3 cellular contexts compared by ENCODE assay signal in the genomic region with DNA sequence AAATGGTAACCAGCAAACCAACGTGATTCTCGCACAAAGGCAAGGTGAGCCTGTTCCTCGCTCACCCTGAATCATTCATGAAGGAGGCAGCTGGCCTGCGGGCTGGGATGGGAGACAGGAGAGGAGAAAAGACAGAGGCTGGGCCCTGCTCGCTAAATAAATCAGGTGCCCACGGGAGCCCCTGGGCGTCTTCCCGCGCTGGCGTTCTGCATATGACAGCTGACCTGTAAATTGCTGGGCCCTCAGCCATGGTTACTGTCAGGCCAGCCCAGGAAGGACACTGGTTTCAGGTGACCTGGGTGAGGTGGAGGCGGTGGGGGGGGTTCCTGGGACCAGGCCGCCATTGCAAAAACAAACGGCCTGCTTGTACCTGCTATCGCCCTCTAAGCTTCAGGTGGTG.
TF ChIP-seq lines count a peak whose summit lies in the region.

No MANE protein-coding gene starts in this region.

TF ChIP-seq in IMR-90, 13 proteins besides CTCF, POLR2A, EP300 and RAD21:
- TF ChIP-seq CEBPB (IDR thresholded peaks at IDR 0.05; ENCODE audit: low read depth, low read length) (no peak), USF2 (IDR thresholded peaks at IDR 0.05; ENCODE audit: low read depth, low read length) (no peak), MAZ (IDR thresholded peaks at IDR 0.05; ENCODE audit: borderline replicate concordance, low read depth, low read length) (no peak), NFE2L2 (IDR thresholded peaks at IDR 0.05; ENCODE audit: low read depth, low read length) (no peak), RCOR1 (IDR thresholded peaks at IDR 0.05; ENCODE audit: insufficient replicate concordance, low read length) (no peak), MXI1 (IDR thresholded peaks at IDR 0.05; ENCODE audit: borderline replicate concordance, low read depth, low read length) (no peak), CHD1 (IDR thresholded peaks at IDR 0.05; ENCODE audit: low read depth, low read length) (no peak), SMC3 (IDR thresholded peaks at IDR 0.05; ENCODE audit: low read depth, low read length) (no peak), MAFK (IDR thresholded peaks at IDR 0.05; ENCODE audit: low read depth, low read length) (no peak), BHLHE40 (IDR thresholded peaks at IDR 0.05; ENCODE audit: low read depth, low read length) (no peak), ELK1 (IDR thresholded peaks at IDR 0.05; ENCODE audit: borderline replicate concordance, low read depth, low read length) (no peak), FOS (IDR thresholded peaks at IDR 0.05; ENCODE audit: low read depth, low read length) (no peak), RFX5 (IDR thresholded peaks at IDR 0.05; ENCODE audit: low read depth, low read length) (no peak)

TF ChIP-seq in H1, 55 proteins besides CTCF, POLR2A, EP300 and RAD21:
- TF ChIP-seq JUND (IDR thresholded peaks at IDR 0.05; ENCODE audit: low read length) (no peak), TAF7 (optimal IDR thresholded peaks at IDR 0.05; ENCODE audit: borderline replicate concordance, low read depth, low read length) (no peak), CREB1 (IDR thresholded peaks at IDR 0.05) (no peak), RBBP5 (IDR thresholded peaks at IDR 0.05; ENCODE audit: borderline replicate concordance, low read depth, low read length) (no peak), JUN (IDR thresholded peaks at IDR 0.05; ENCODE audit: low read depth, low read length) (no peak), ASH2L (IDR thresholded peaks at IDR 0.05; ENCODE audit: low read length) (no peak), TEAD4 (IDR thresholded peaks at IDR 0.05; ENCODE audit: low read depth, low read length) (no peak), HDAC6 (IDR thresholded peaks at IDR 0.05; ENCODE audit: low read depth, low read length) (no peak), TCF12 (IDR thresholded peaks at IDR 0.05; ENCODE audit: low read depth, low read length) (no peak), SP2 (IDR thresholded peaks at IDR 0.05; ENCODE audit: low read length) (no peak)
- TF ChIP-seq, protein P1, sequence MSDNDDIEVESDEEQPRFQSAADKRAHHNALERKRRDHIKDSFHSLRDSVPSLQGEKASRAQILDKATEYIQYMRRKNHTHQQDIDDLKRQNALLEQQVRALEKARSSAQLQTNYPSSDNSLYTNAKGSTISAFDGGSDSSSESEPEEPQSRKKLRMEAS (IDR thresholded peaks at IDR 0.05): no peak

TF ChIP-seq in HEK293T, 16 proteins besides CTCF, POLR2A, EP300 and RAD21:
- TF ChIP-seq FOXK2 (IDR thresholded peaks at IDR 0.05): no peak
- TF ChIP-seq ARNT (IDR thresholded peaks at IDR 0.05): no peak
- no peak for TF ChIP-seq LEF1 (IDR thresholded peaks at IDR 0.05; ENCODE audit: borderline replicate concordance)
- TF ChIP-seq SUZ12 (IDR thresholded peaks at IDR 0.05): no peak
- no peak for TF ChIP-seq SP1 (IDR thresholded peaks at IDR 0.05)
- no peak for TF ChIP-seq ELF4 (IDR thresholded peaks at IDR 0.05)
- no peak for TF ChIP-seq ZNF384 (IDR thresholded peaks at IDR 0.05)
- no peak for TF ChIP-seq BHLHE40 (IDR thresholded peaks at IDR 0.05; ENCODE audit: borderline replicate concordance)
- TF ChIP-seq TARDBP (IDR thresholded peaks at IDR 0.05): no peak
- TF ChIP-seq HDGF (IDR thresholded peaks at IDR 0.05; ENCODE audit: borderline replicate concordance): no peak
- no peak for TF ChIP-seq FOXA1 (IDR thresholded peaks at IDR 0.05)
- TF ChIP-seq NFRKB (IDR thresholded peaks at IDR 0.05): no peak
- TF ChIP-seq L3MBTL2 (conservative IDR thresholded peaks at IDR 0.05): no peak
- no peak for TF ChIP-seq FOXM1 (IDR thresholded peaks at IDR 0.05; ENCODE audit: borderline replicate concordance)
- no peak for TF ChIP-seq CTBP1 (IDR thresholded peaks at IDR 0.05; ENCODE audit: borderline replicate concordance)
- no peak for TF ChIP-seq PKNOX1 (IDR thresholded peaks at IDR 0.05)
